ENCODE assay signal across 1 cellular context in genomic region chr19:6060600-6061391, GRCh38.
TF ChIP-seq lines count a peak whose summit lies in the region.

No MANE protein-coding gene starts in this region.

TF ChIP-seq in GM23338, 12 proteins besides CTCF, POLR2A, EP300 and RAD21 (continued from another document):
- TF ChIP-seq REST (IDR thresholded peaks at IDR 0.05; ENCODE audit: unreplicated experiment) (no peak), JUNB (IDR thresholded peaks at IDR 0.05; ENCODE audit: unreplicated experiment) (no peak)
